In genomic region chr18:31943895-31944816, GRCh38 we compare ENCODE assay signal across 1 cellular context.
TF ChIP-seq lines count a peak whose summit lies in the region.

No MANE protein-coding gene starts in this region.

TF ChIP-seq in GM23338, 12 proteins besides CTCF, POLR2A, EP300 and RAD21 (continued from another document):
- TF ChIP-seq ZNF462 (CRISPR knock-in tag; IDR thresholded peaks at IDR 0.05) (no peak), ZNF331 (CRISPR knock-in tag; IDR thresholded peaks at IDR 0.05; ENCODE audit: low read depth) (no peak), EZH2 (IDR thresholded peaks at IDR 0.05; ENCODE audit: low read depth, unreplicated experiment) (no peak), CREB1 (CRISPR knock-in tag; IDR thresholded peaks at IDR 0.05; ENCODE audit: low read depth) (no peak)
TF ChIP-seq in GM23338: peak in this region for 0.
